ENCODE assay signal across 2 cellular contexts in the genomic region with DNA sequence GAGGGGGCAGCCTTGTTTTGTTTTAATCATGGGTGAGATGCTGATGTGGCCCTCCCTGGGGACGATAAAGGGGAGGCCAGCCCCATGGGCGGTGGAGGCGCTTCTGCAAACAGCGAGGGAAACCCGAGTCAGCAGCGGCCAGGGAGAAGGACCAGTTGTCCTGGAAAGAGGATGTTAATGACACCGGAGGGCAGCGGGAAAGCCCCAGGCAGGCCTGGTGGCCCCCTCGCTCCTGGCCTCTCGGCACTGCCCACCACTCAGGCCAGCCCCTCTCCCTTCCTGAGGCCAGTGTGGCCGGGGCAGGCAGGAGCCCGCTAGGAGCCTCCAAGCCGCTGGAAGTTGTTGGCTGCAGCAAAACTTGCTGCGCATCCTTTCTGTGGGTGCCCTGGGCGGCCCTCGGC.
TF ChIP-seq lines count a peak whose summit lies in the region.

No MANE protein-coding gene starts in this region.

TF ChIP-seq in SK-N-SH treated with all-trans-retinoic acid at 6 μM for 48 hours, 23 proteins besides CTCF, POLR2A, EP300 and RAD21 (continued from another document):
- TF ChIP-seq PPARA (CRISPR knock-in tag; IDR thresholded peaks at IDR 0.05; ENCODE audit: borderline replicate concordance) (no peak), ARNTL (CRISPR knock-in tag; IDR thresholded peaks at IDR 0.05; ENCODE audit: borderline replicate concordance, low read depth) (no peak)

TF ChIP-seq in H1, 55 proteins besides CTCF, POLR2A, EP300 and RAD21 (continued from another document):
- TF ChIP-seq, protein P1, sequence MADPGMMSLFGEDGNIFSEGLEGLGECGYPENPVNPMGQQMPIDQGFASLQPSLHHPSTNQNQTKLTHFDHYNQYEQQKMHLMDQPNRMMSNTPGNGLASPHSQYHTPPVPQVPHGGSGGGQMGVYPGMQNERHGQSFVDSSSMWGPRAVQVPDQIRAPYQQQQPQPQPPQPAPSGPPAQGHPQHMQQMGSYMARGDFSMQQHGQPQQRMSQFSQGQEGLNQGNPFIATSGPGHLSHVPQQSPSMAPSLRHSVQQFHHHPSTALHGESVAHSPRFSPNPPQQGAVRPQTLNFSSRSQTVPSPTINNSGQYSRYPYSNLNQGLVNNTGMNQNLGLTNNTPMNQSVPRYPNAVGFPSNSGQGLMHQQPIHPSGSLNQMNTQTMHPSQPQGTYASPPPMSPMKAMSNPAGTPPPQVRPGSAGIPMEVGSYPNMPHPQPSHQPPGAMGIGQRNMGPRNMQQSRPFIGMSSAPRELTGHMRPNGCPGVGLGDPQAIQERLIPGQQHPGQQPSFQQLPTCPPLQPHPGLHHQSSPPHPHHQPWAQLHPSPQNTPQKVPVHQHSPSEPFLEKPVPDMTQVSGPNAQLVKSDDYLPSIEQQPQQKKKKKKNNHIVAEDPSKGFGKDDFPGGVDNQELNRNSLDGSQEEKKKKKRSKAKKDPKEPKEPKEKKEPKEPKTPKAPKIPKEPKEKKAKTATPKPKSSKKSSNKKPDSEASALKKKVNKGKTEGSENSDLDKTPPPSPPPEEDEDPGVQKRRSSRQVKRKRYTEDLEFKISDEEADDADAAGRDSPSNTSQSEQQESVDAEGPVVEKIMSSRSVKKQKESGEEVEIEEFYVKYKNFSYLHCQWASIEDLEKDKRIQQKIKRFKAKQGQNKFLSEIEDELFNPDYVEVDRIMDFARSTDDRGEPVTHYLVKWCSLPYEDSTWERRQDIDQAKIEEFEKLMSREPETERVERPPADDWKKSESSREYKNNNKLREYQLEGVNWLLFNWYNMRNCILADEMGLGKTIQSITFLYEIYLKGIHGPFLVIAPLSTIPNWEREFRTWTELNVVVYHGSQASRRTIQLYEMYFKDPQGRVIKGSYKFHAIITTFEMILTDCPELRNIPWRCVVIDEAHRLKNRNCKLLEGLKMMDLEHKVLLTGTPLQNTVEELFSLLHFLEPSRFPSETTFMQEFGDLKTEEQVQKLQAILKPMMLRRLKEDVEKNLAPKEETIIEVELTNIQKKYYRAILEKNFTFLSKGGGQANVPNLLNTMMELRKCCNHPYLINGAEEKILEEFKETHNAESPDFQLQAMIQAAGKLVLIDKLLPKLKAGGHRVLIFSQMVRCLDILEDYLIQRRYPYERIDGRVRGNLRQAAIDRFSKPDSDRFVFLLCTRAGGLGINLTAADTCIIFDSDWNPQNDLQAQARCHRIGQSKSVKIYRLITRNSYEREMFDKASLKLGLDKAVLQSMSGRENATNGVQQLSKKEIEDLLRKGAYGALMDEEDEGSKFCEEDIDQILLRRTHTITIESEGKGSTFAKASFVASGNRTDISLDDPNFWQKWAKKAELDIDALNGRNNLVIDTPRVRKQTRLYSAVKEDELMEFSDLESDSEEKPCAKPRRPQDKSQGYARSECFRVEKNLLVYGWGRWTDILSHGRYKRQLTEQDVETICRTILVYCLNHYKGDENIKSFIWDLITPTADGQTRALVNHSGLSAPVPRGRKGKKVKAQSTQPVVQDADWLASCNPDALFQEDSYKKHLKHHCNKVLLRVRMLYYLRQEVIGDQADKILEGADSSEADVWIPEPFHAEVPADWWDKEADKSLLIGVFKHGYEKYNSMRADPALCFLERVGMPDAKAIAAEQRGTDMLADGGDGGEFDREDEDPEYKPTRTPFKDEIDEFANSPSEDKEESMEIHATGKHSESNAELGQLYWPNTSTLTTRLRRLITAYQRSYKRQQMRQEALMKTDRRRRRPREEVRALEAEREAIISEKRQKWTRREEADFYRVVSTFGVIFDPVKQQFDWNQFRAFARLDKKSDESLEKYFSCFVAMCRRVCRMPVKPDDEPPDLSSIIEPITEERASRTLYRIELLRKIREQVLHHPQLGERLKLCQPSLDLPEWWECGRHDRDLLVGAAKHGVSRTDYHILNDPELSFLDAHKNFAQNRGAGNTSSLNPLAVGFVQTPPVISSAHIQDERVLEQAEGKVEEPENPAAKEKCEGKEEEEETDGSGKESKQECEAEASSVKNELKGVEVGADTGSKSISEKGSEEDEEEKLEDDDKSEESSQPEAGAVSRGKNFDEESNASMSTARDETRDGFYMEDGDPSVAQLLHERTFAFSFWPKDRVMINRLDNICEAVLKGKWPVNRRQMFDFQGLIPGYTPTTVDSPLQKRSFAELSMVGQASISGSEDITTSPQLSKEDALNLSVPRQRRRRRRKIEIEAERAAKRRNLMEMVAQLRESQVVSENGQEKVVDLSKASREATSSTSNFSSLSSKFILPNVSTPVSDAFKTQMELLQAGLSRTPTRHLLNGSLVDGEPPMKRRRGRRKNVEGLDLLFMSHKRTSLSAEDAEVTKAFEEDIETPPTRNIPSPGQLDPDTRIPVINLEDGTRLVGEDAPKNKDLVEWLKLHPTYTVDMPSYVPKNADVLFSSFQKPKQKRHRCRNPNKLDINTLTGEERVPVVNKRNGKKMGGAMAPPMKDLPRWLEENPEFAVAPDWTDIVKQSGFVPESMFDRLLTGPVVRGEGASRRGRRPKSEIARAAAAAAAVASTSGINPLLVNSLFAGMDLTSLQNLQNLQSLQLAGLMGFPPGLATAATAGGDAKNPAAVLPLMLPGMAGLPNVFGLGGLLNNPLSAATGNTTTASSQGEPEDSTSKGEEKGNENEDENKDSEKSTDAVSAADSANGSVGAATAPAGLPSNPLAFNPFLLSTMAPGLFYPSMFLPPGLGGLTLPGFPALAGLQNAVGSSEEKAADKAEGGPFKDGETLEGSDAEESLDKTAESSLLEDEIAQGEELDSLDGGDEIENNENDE (IDR thresholded peaks at IDR 0.05; ENCODE audit: insufficient replicate concordance, low read length), result no peak
TF ChIP-seq in H1: peak in this region for 0.
